ENCODE assay signal across 7 cellular contexts in genomic region chr9:124089631-124090488, GRCh38.
A peak's percentile ranks its signal among the peaks of the same experiment; 100 is the strongest.
DNase-seq lines count a peak whose midpoint lies in the region; ATAC-seq and TF ChIP-seq lines count a peak whose summit lies in the region.
"Not testable (repeated sequence)": the region's sequence is repeated elsewhere in the genome, so short reads cannot be mapped to it uniquely, and the experiment has no call there.

No MANE protein-coding gene starts in this region.

- ATAC-seq in GM18907 (IDR thresholded peaks at IDR 0.05; ENCODE audit: unreplicated experiment): peak; percentile 64
- peak; percentile 51; the same call in 1 of the 2 replicates for ATAC-seq in HCT116
- peak; percentile 66 for ATAC-seq in HG03354 (IDR thresholded peaks at IDR 0.05; ENCODE audit: poor library complexity, severe bottlenecking, unreplicated experiment)
- peak; percentile 97 for ATAC-seq in activated B cell treated with CpG ODN at 0.5 μM for 24 hours (ENCODE audit: low read depth)

- H3K27me3 ChIP-seq in HCT116 (ENCODE audit: insufficient read depth, low read length): not testable (repeated sequence)

- TF ChIP-seq CTCF in GM12865 (IDR thresholded peaks at IDR 0.05; ENCODE audit: insufficient read depth, low read depth, low read length, missing control alignments); HCT116 (IDR thresholded peaks at IDR 0.05 in 2 of 3, conservative IDR thresholded peaks at IDR 0.05 in 1 of 3; ENCODE audit: borderline replicate concordance in 1 of 3, insufficient read depth in 1 of 3, low read depth in 2 of 3, low read length in 2 of 3); activated B cell treated with CpG ODN at 0.5 μM for 24 hours (IDR thresholded peaks at IDR 0.05): not testable (repeated sequence)

- TF ChIP-seq POLR2A in HCT116 (IDR thresholded peaks at IDR 0.05; ENCODE audit: borderline replicate concordance, extremely low read depth, insufficient read depth, insufficient read length): not testable (repeated sequence)

- H3K9me3 Mint-ChIP-seq in activated B cell treated with CpG ODN at 0.5 μM for 24 hours: peaks cover 10% of the 10 kb centered on the region

- peak overlapping the region; percentile 3 for H3K4me3 Mint-ChIP-seq in activated B cell treated with CpG ODN at 0.5 μM for 24 hours

- not testable (repeated sequence) for H3K9ac ChIP-seq in HCT116 (ENCODE audit: low read length)

- RAD21 ChIA-PET in HCT116 (lab: Charles Lee; ENCODE audit: low non-redundant PET in 1 of 2, low total read pairs in 2 of 2, uncharacterized antibody in 2 of 2, unreplicated experiment in 2 of 2): not testable (repeated sequence)

- H2AFZ ChIP-seq in HCT116 (ENCODE audit: low read depth, low read length, poor library complexity, severe bottlenecking): not testable (repeated sequence)

- TF ChIP-seq RAD21 in HCT116 (IDR thresholded peaks at IDR 0.05; ENCODE audit: low read depth): not testable (repeated sequence)

- H3K4me3 ChIP-seq in GM12865 (ENCODE audit: low read depth, low read length); HCT116 (replicated peaks in 1 of 2; ENCODE audit: low read depth in 1 of 2, low read length in 2 of 2): not testable (repeated sequence)

- CTCF ChIA-PET in HCT116 (lab: Charles Lee): not testable (repeated sequence)
- CTCF ChIA-PET in activated B cell treated with CpG ODN at 0.5 μM for 24 hours (lab: Charles Lee): interaction anchor here (1.2 kb wide), 1 partner anchor 49 kb away, joined by 4 read pairs; no protein-coding TSS in a partner anchor

- not testable (repeated sequence) for BruUV-seq in HCT116 (replicated peaks; lab: Mats Ljungman, UMichigan)

- not testable (repeated sequence) for H3K4me1 Mint-ChIP-seq in activated B cell treated with CpG ODN at 0.5 μM for 24 hours

- H4K20me1 ChIP-seq in HCT116 (ENCODE audit: insufficient read depth): not testable (repeated sequence)

- not testable (repeated sequence) for H3K9me2 ChIP-seq in HCT116 (ENCODE audit: insufficient read depth)

- H3K4me2 ChIP-seq in HCT116 (ENCODE audit: low read length): peak overlapping the region; percentile 49

- intact Hi-C loops in HCT116 (cut with micrococcal nuclease): not testable (repeated sequence)
- intact Hi-C loops in activated B cell treated with CpG ODN at 0.5 μM for 24 hours (cut with micrococcal nuclease): loop anchor here (1.0 kb wide), 1 partner anchor 196 kb away; no protein-coding TSS in a partner anchor

- DNase-seq in GM12865 (ENCODE audit: low read depth) (peak; percentile 92), NCI-H1417 (lab: John Stamatoyannopoulos, UW) (peak; percentile 36 to 82 (median 38)), NCI-H345 treated with DMSO at 0.1 percent for 48 hours (lab: John Stamatoyannopoulos, UW; ENCODE audit: unreplicated experiment) (peak; percentile 75)
- not testable (repeated sequence) for DNase-seq in HCT116 (ENCODE audit: low read depth, low spot score); activated B cell treated with CpG ODN at 0.5 μM for 24 hours

- H3K36me3 Mint-ChIP-seq in activated B cell treated with CpG ODN at 0.5 μM for 24 hours (ENCODE audit: low read depth): not testable (repeated sequence)

- H3K79me2 ChIP-seq in HCT116 (ENCODE audit: insufficient read depth, low read length): not testable (repeated sequence)

- POLR2A ChIA-PET in HCT116 (lab: Charles Lee): not testable (repeated sequence)
- POLR2A ChIA-PET in activated B cell treated with CpG ODN at 0.5 μM for 24 hours (lab: Charles Lee): interaction anchor here (0.6 to 1.1 kb wide), 5 partner anchors 48 to 128 kb away, joined by 3 to 11 read pairs (median 3); no protein-coding TSS in a partner anchor

- H3K27ac ChIP-seq in HCT116 (ENCODE audit: low read depth, low read length): not testable (repeated sequence)

- not testable (repeated sequence) for H3K36me3 ChIP-seq in HCT116 (ENCODE audit: control insufficient read depth in 1 of 2, insufficient read depth in 2 of 2, low read length in 2 of 2)

- H3K27me3 Mint-ChIP-seq in activated B cell treated with CpG ODN at 0.5 μM for 24 hours: peaks cover 12% of the 10 kb centered on the region

- peaks cover 11 to 22% of the 10 kb centered on the region in 2 experiments for H3K4me1 ChIP-seq in HCT116 (ENCODE audit: control insufficient read depth in 1 of 2, insufficient read depth in 2 of 2, low read length in 2 of 2)

- not testable (repeated sequence) for H3K27ac Mint-ChIP-seq in activated B cell treated with CpG ODN at 0.5 μM for 24 hours

- not testable (repeated sequence) for H3K9me3 ChIP-seq in HCT116 (ENCODE audit: control insufficient read depth in 1 of 2, insufficient read depth in 1 of 2, low read depth in 1 of 2, low read length in 2 of 2)

TF ChIP-seq in HCT116, 20 proteins besides CTCF, POLR2A, EP300 and RAD21:
- TF ChIP-seq CEBPB (IDR thresholded peaks at IDR 0.05; ENCODE audit: low read depth) (peak; percentile 47; the same call in 1 of the 2 replicates), JUND (IDR thresholded peaks at IDR 0.05) (peak; percentile 23; the same call in 1 of the 2 replicates)
